In genomic region chr6:99603421-99604160, GRCh38 we compare ENCODE assay signal across 1 cellular context.
TF ChIP-seq lines count a peak whose summit lies in the region.

No MANE protein-coding gene starts in this region.

TF ChIP-seq in K562, 482 proteins besides CTCF, POLR2A, EP300 and RAD21 (continued from another document):
- TF ChIP-seq MGA (IDR thresholded peaks at IDR 0.05) (peak; percentile 90), MYC (IDR thresholded peaks at IDR 0.05; ENCODE audit: low read depth, low read length) (peak; percentile 50; the same call in 1 of the 2 replicates), MYC (CRISPR knock-in tag; IDR thresholded peaks at IDR 0.05; ENCODE audit: borderline replicate concordance, low read depth) (no peak), ZNF318 (IDR thresholded peaks at IDR 0.05; ENCODE audit: borderline replicate concordance in 1 of 2, low read depth in 1 of 2) (no peak), ATF3 (IDR thresholded peaks at IDR 0.05) (peak; percentile 31; the same call in 1 of the 2 replicates), ATF3 (CRISPR knock-in tag; conservative IDR thresholded peaks at IDR 0.05) (no peak), ARID3A (IDR thresholded peaks at IDR 0.05; ENCODE audit: borderline replicate concordance, low read depth, low read length) (no peak), CXXC5 (CRISPR knock-in tag; IDR thresholded peaks at IDR 0.05) (peak; percentile 80), BHLHE40 (IDR thresholded peaks at IDR 0.05; ENCODE audit: low read length) (peak; percentile 75), ZBTB7A (IDR thresholded peaks at IDR 0.05; ENCODE audit: borderline replicate concordance, control insufficient read depth, low read depth, low read length) (peak; percentile 36; the same call in 1 of the 2 replicates), CBX3 (IDR thresholded peaks at IDR 0.05; ENCODE audit: borderline replicate concordance in 1 of 2, low read length in 2 of 2) (peak in 1 of 2 experiments; percentile 58; a peak in 1 of 3 replicates), NFE2L1 (tag; IDR thresholded peaks at IDR 0.05; ENCODE audit: borderline replicate concordance, low read depth) (no peak), YBX1 (IDR thresholded peaks at IDR 0.05) (no peak), CBX2 (IDR thresholded peaks at IDR 0.05; ENCODE audit: insufficient read depth, low read length, poor library complexity, severe bottlenecking) (peak; percentile 70), CTCFL (IDR thresholded peaks at IDR 0.05; ENCODE audit: borderline replicate concordance, insufficient read depth, low read depth, low read length, poor library complexity, severe bottlenecking) (peak; percentile 33), EZH2 (IDR thresholded peaks at IDR 0.05; ENCODE audit: borderline replicate concordance, low read depth, low read length) (peak; percentile 35; the same call in 1 of the 2 replicates), MNT (conservative IDR thresholded peaks at IDR 0.05) (peak; percentile 27 to 58; a peak in 2 of 4 replicates), EP400 (IDR thresholded peaks at IDR 0.05) (peak; percentile 26; the same call in 1 of the 2 replicates), RBM22 (IDR thresholded peaks at IDR 0.05; ENCODE audit: low read depth, low read length, poor library complexity, severe bottlenecking) (no peak), L3MBTL2 (IDR thresholded peaks at IDR 0.05) (peak; percentile 97)
